In the genomic region with DNA sequence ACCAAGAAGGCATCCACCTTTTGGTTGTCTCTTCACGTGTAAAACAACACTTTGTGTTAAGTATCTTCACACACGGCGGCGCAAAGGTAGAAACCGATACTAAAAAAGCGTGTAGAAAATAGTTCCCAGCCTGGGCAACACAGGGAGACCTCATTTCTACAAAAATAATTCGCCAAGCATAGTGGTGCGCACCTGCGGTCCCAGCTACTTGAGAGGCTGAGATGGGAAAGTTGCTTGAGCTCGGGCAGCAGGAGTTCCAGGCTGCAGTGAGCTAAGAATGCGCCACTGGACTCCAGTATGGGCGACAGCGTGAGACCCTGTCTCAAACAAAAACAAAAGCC, we compare ENCODE assay signal across 8 cellular contexts. TPM values are rescaled to one million over a fixed set of nuclear protein-coding genes. Genes with fewer than 3 reads are reported as not detected.
A peak's percentile ranks its signal among the peaks of the same experiment; 100 is the strongest.
DNase-seq lines count a peak whose midpoint lies in the region; ATAC-seq, FAIRE-seq and TF ChIP-seq lines count a peak whose summit lies in the region.

No MANE protein-coding gene starts in this region.

- peaks cover 41% of the 10 kb centered on the region for H3K79me2 ChIP-seq in mammary epithelial cell (ENCODE audit: insufficient read depth, low read length)

- H3K9me3 ChIP-seq in mammary epithelial cell (replicated peaks; ENCODE audit: insufficient read depth, low read length) (no peaks in the 10 kb centered on the region), mucosa of rectum (ENCODE audit: control insufficient read depth in 2 of 2, low read length in 2 of 2) (no peaks in the 10 kb centered on the region)

- H3K36me3 ChIP-seq in mammary epithelial cell (ENCODE audit: insufficient read depth, low read length) (no peaks in the 10 kb centered on the region), mucosa of rectum (ENCODE audit: control insufficient read depth in 2 of 2, insufficient read depth in 2 of 2, low read length in 2 of 2) (peaks cover 5 to 8% of the 10 kb centered on the region in 2 donors)

- H3K4me3 ChIP-seq in mammary epithelial cell (replicated peaks in 1 of 3; ENCODE audit: insufficient read depth in 1 of 3, low read depth in 2 of 3, low read length in 3 of 3), result peak overlapping the region; percentile 75 to 98 (median 98)
- H3K4me3 ChIP-seq in mucosa of rectum (ENCODE audit: low read length in 2 of 2), result peak overlapping the region; percentile 97 to 99

- H3K9ac ChIP-seq in mammary epithelial cell (ENCODE audit: insufficient read depth, low read length) (peak overlapping the region; percentile 91), mucosa of rectum (ENCODE audit: low read depth in 1 of 2, low read length in 2 of 2) (peak overlapping the region; percentile 94 to 99)

- H3K4me1 ChIP-seq in mammary epithelial cell (ENCODE audit: insufficient read depth, low read length), result peaks cover 13% of the 10 kb centered on the region
- H3K4me1 ChIP-seq in mucosa of rectum (ENCODE audit: control insufficient read depth in 2 of 2, insufficient read depth in 2 of 2, low read length in 2 of 2), result peaks cover 17% of the 10 kb centered on the region in 2 donors

- CTCF ChIA-PET in mammary epithelial cell (lab: Charles Lee; ENCODE audit: low non-redundant PET), result no interaction called here

- WGBS in mammary epithelial cell (ENCODE audit: low coverage, missing lambda C conversion rate), result 15% methylated on average over 8 of the region's 13 CpGs

- FAIRE-seq in frontal cortex (lab: Jason Lieb, UNC), result no peak

- DNase-seq in mammary epithelial cell, result no peak
- DNase-seq in ecto neural progenitor cell (ENCODE audit: low spot score), result no peak
- no peak for DNase-seq in GF-D8 (lab: John Stamatoyannopoulos, UW)
- no peak for DNase-seq in frontal cortex (ENCODE audit: low spot score in 2 of 2)

- H3K27me3 ChIP-seq in mammary epithelial cell (ENCODE audit: insufficient read depth, low read length) (no peaks in the 10 kb centered on the region), mucosa of rectum (ENCODE audit: control insufficient read depth in 2 of 2, insufficient read depth in 2 of 2, low read length in 2 of 2) (no peaks in the 10 kb centered on the region)

- in situ Hi-C loops in mammary epithelial cell (cut with MboI; ENCODE audit: low sequenced_read_pairs in 2 of 2), result loop anchor here (10.0 kb wide), 1 partner anchor 260 kb away; no protein-coding TSS in a partner anchor

- intact Hi-C loops in mammary epithelial cell (cut with micrococcal nuclease), result loop anchor here (1.0 to 10.0 kb wide), 3 partner anchors 46 to 380 kb away; a partner anchor contains a TSS

- dilution Hi-C loops in mammary epithelial cell (cut with HindIII; ENCODE audit: low sequenced_read_pairs), result no loop called here

- BruUV-seq in mammary epithelial cell (replicated peaks; lab: Mats Ljungman, UMichigan), result TSS peak; percentile 79

- peak overlapping the region; percentile 90 for H3K4me2 ChIP-seq in mammary epithelial cell (ENCODE audit: insufficient read depth, low read depth, low read length)

- H3K27ac ChIP-seq in 22Rv1 (peak overlapping the region; percentile 96), mammary epithelial cell (ENCODE audit: insufficient read depth, low read depth, low read length) (peak overlapping the region; percentile 78), mucosa of rectum (ENCODE audit: low read depth in 2 of 2, low read length in 2 of 2) (peak overlapping the region; percentile 99)

- no peak for TF ChIP-seq CTCF in 22Rv1 (IDR thresholded peaks at IDR 0.05)
- no peak for TF ChIP-seq CTCF in mammary epithelial cell (conservative IDR thresholded peaks at IDR 0.05 in 1 of 2, IDR thresholded peaks at IDR 0.05 in 1 of 2; ENCODE audit: extremely low read depth in 1 of 2, insufficient read depth in 1 of 2, low read depth in 1 of 2, low read length in 2 of 2)

- peak overlapping the region; percentile 90 for H2AFZ ChIP-seq in mammary epithelial cell (ENCODE audit: low read depth, low read length)

- ATAC-seq in GM19452 (IDR thresholded peaks at IDR 0.05; ENCODE audit: unreplicated experiment) (peak; percentile 21), HG03469 (IDR thresholded peaks at IDR 0.05; ENCODE audit: unreplicated experiment) (peak; percentile 7)

- H4K20me1 ChIP-seq in mammary epithelial cell (ENCODE audit: insufficient read depth, low read length), result no peaks in the 10 kb centered on the region

RNA-seq across cellular contexts. Expression of a gene that starts 0.6 kb away (rescaled TPM):
- total RNA-seq in mammary epithelial cell, result 10 to 100 TPM; 56.3 to 59.1 TPM
- polyA plus RNA-seq in mammary epithelial cell, result 20.8 TPM
- 60.3 TPM for polyA minus RNA-seq in mammary epithelial cell
- total RNA-seq in frontal cortex, result 55.8 TPM

RNA-seq across cellular contexts. Expression of a gene that starts 46.3 kb away (rescaled TPM):
- 10 to 100 TPM; 24.0 to 26.2 TPM for total RNA-seq in mammary epithelial cell
- 8.4 TPM for polyA plus RNA-seq in mammary epithelial cell
- 4.2 TPM for polyA minus RNA-seq in mammary epithelial cell
- 43.2 TPM for total RNA-seq in frontal cortex

RNA-seq across cellular contexts. Expression of a gene that starts 46.5 kb away (rescaled TPM):
- total RNA-seq in mammary epithelial cell, result 1 to 10 TPM; 6.3 to 9.7 TPM
- polyA plus RNA-seq in mammary epithelial cell, result 6.1 TPM
- 12.9 TPM for polyA minus RNA-seq in mammary epithelial cell
- total RNA-seq in frontal cortex, result 9.8 TPM
